ENCODE assay signal across 22 cellular contexts in the genomic region with DNA sequence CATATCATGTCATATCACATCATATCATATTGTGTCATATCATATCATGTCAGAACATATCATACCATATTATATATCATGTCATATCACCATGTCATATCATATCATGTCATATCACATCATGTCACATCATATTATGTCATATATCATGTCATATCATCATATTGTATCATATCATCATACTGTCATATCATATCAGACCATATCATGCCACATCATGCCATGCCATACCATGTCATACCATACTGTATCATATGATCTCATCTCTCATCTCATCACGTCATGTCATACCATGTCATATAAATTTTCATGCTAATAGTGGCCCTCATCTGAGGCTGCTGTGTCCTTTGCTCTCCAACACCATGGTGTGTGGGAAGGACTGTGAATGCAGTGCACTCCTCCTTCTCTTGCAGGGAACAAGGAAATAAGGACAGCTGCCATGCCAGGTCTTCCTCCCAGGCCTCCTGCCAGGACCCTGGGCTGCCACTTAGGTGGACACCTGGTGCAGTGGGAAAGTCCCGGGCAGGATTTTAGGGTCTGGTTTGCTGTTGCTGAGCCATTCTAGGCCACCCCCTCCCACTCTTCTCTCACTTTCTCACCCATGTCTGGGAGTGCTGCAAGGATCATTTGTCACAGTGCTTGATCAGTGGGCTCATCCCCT.
"Had no signal": no experiment of that assay in that cellular context is flagged by ENCODE, and none has a peak within 500 bp of the region (broad histone marks: within the 10 kb centered on the region; RNA-seq: fewer than 3 reads in every experiment).

No MANE protein-coding gene starts in this region.

- H3K36me3 Mint-ChIP-seq: activated naive CD4-positive, alpha-beta T cell treated with anti-CD3 and anti-CD28 coated beads, Interleukin-2, amount 50 U/mL, for 72 hours; brain; mesothelial cell of epicardium; naive thymus-derived CD8-positive, alpha-beta T cell; WTC11 had no signal

- H3K4me3 ChIP-seq: ovary, prostate gland, tibial nerve had no signal

- H3K36me3 ChIP-seq: neutrophil, ovary, prostate gland, tibial nerve had no signal

- ATAC-seq: activated CD4-positive, alpha-beta T cell treated with anti-CD3 and anti-CD28 coated beads for 36 hours; activated naive CD4-positive, alpha-beta T cell treated with anti-CD3 and anti-CD28 coated beads, Interleukin-2, amount 50 U/mL, for 72 hours; activated T-helper 17 cell treated with anti-CD3 and anti-CD28 coated beads, Interleukin-2, amount 50 U/mL, for 72 hours; left ventricle myocardium superior; naive thymus-derived CD8-positive, alpha-beta T cell; WTC11 had no signal

- H3K9me3 Mint-ChIP-seq: activated naive CD4-positive, alpha-beta T cell treated with anti-CD3 and anti-CD28 coated beads, Interleukin-2, amount 50 U/mL, for 72 hours; activated T-cell treated with anti-CD3 and anti-CD28 coated beads, Interleukin-2, amount 50 U/mL, for 24 hours; activated T-helper 17 cell treated with anti-CD3 and anti-CD28 coated beads, Interleukin-2, amount 50 U/mL, for 72 hours; mesothelial cell of epicardium; naive thymus-derived CD8-positive, alpha-beta T cell; stimulated activated naive CD8-positive, alpha-beta T cell treated with anti-CD3 and anti-CD28 coated beads, Interleukin-15, Interleukin-2, amounts not matched to agents 100 ng/mL and 50 ng/mL, for 24 hours; WTC11 had no signal

- H3K4me3 Mint-ChIP-seq: activated CD4-positive, alpha-beta T cell treated with anti-CD3 and anti-CD28 coated beads for 36 hours; activated T-cell treated with anti-CD3 and anti-CD28 coated beads, Interleukin-2, amount 50 U/mL, for 24 hours; activated T-helper 17 cell treated with anti-CD3 and anti-CD28 coated beads, Interleukin-2, amount 50 U/mL, for 72 hours; brain; mesothelial cell of epicardium; naive thymus-derived CD8-positive, alpha-beta T cell; stimulated activated naive CD8-positive, alpha-beta T cell treated with anti-CD3 and anti-CD28 coated beads, Interleukin-15, Interleukin-2, amounts not matched to agents 100 ng/mL and 50 ng/mL, for 24 hours; WTC11 had no signal

- DNase-seq: activated CD4-positive, alpha-beta T cell treated with anti-CD3 and anti-CD28 coated beads for 36 hours; activated CD4-positive, alpha-beta T cell treated with anti-CD3 and anti-CD28 coated beads, Interleukin-2, amount 50 U/mL, for 4 hours; activated CD8-positive, alpha-beta memory T cell treated with anti-CD3 and anti-CD28 coated beads, Interleukin-2, amount 50 U/mL, for 4 hours; activated T-cell treated with anti-CD3 and anti-CD28 coated beads, Interleukin-2, amount 50 U/mL, for 24 hours; aorta; effector memory CD4-positive, alpha-beta T cell; hippocampal formation; left ventricle myocardium superior; mammary epithelial cell; naive thymus-derived CD8-positive, alpha-beta T cell; ovary; stimulated activated CD4-positive, alpha-beta T cell treated with anti-CD3 and anti-CD28 coated beads, Interleukin-12 subunit alpha, Interleukin-12 subunit beta, amount 100 ng/mL, for 4 hours; T1000 had no signal

- H3K27me3 Mint-ChIP-seq: activated CD4-positive, alpha-beta T cell treated with anti-CD3 and anti-CD28 coated beads for 36 hours; activated T-cell treated with anti-CD3 and anti-CD28 coated beads, Interleukin-2, amount 50 U/mL, for 24 hours; activated T-helper 17 cell treated with anti-CD3 and anti-CD28 coated beads, Interleukin-2, amount 50 U/mL, for 72 hours; naive thymus-derived CD8-positive, alpha-beta T cell; stimulated activated naive CD8-positive, alpha-beta T cell treated with anti-CD3 and anti-CD28 coated beads, Interleukin-15, Interleukin-2, amounts not matched to agents 100 ng/mL and 50 ng/mL, for 24 hours had no signal

- H3K27ac Mint-ChIP-seq: activated CD4-positive, alpha-beta T cell treated with anti-CD3 and anti-CD28 coated beads for 36 hours; activated naive CD4-positive, alpha-beta T cell treated with anti-CD3 and anti-CD28 coated beads, Interleukin-2, amount 50 U/mL, for 72 hours; activated T-cell treated with anti-CD3 and anti-CD28 coated beads, Interleukin-2, amount 50 U/mL, for 24 hours; brain; mesothelial cell of epicardium; naive thymus-derived CD8-positive, alpha-beta T cell; stimulated activated naive CD8-positive, alpha-beta T cell treated with anti-CD3 and anti-CD28 coated beads, Interleukin-15, Interleukin-2, amounts not matched to agents 100 ng/mL and 50 ng/mL, for 24 hours; WTC11 had no signal

- H3K4me1 Mint-ChIP-seq: brain, mesothelial cell of epicardium had no signal

- H3K27ac ChIP-seq: neutrophil, ovary, prostate gland, tibial nerve had no signal

- H3K27me3 ChIP-seq: neutrophil, ovary, tibial nerve had no signal

- H3K9me3 ChIP-seq: neutrophil, ovary, prostate gland, tibial nerve had no signal

- H3K4me1 ChIP-seq: prostate gland, tibial nerve had no signal
